Comparison of ENCODE assay signal across 8 cellular contexts in the genomic region with DNA sequence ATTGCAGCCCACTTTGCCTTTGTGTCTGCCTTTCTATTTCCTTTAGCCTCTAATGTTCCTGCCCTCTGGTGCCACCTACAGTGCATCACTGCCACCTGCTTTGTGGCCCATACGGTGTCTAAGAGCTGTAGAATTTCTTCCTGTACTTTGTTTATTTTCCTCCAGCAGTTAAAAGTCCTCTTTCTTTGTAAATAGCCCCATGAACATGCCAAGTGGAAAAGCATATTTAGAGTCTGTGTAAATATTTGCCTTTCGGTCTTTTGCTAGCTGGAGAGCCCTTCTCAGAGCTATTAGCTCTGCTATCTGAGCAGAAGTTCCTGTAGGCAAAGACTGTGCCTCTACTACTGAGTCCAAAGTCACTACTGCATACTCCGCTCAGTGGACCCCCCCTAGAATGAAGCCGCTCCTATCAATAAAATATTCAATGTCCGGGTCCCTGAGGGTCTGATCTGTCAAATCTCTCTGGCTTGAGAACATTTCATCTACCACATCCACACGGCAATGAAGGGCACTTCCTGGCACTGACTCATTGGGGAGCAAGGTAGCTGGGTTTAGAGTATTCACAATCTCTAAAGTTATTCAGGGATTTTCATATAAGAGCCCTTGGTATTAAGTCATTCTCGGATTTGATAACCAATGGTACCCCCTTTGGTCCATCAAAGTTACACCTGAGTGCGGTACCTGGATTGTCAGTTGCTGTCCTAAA. TPM values are rescaled to one million over a fixed set of nuclear protein-coding genes. Genes with fewer than 3 reads are reported as not detected.
DNase-seq lines count a peak whose midpoint lies in the region; ATAC-seq, FAIRE-seq and TF ChIP-seq lines count a peak whose summit lies in the region.

No MANE protein-coding gene starts in this region.

- H3K9ac ChIP-seq in OCI-LY3 (ENCODE audit: low read length) (no peak overlapping the region), adipocyte (ENCODE audit: low read length) (no peak overlapping the region)

- FAIRE-seq in D721Med (lab: Jason Lieb, UNC): no peak

- H3K4me3 ChIP-seq in OCI-LY3 (ENCODE audit: low read length): no peak overlapping the region
- no peak overlapping the region for H3K4me3 ChIP-seq in adipocyte (ENCODE audit: low read length)
- H3K4me3 ChIP-seq in mucosa of descending colon: no peak overlapping the region

- H3K9me3 ChIP-seq in OCI-LY3 (ENCODE audit: insufficient read depth, low read length) (no peaks in the 10 kb centered on the region), adipocyte (ENCODE audit: control insufficient read depth, low read length) (no peaks in the 10 kb centered on the region), mucosa of descending colon (no peaks in the 10 kb centered on the region)

- ATAC-seq in GM19395 (IDR thresholded peaks at IDR 0.05; ENCODE audit: unreplicated experiment) (peak; percentile 93), HG03439 (IDR thresholded peaks at IDR 0.05; ENCODE audit: unreplicated experiment) (peak; percentile 86), mucosa of descending colon (peak; percentile 98)

- peak overlapping the region; percentile 89 for H2AFZ ChIP-seq in OCI-LY3 (ENCODE audit: low read depth, low read length)

- no peak for DNase-seq in D721Med (ENCODE audit: insufficient read length, low spot score)
- DNase-seq in adipocyte (ENCODE audit: low read depth): peak; percentile 58
- peak; percentile 72 to 88 (median 83) for DNase-seq in mucosa of descending colon
- no peak for DNase-seq in NCI-H1694 treated with DMSO at 0.1 percent for 48 hours (lab: John Stamatoyannopoulos, UW)
- no peak for DNase-seq in NCI-H2196 treated with DMSO at 0.1 percent for 48 hours (lab: John Stamatoyannopoulos, UW; ENCODE audit: unreplicated experiment)

- no peak overlapping the region for H3K27ac ChIP-seq in OCI-LY3 (ENCODE audit: low read length)

- no peaks in the 10 kb centered on the region for H3K36me3 ChIP-seq in OCI-LY3 (replicated peaks; ENCODE audit: low read depth, low read length)
- H3K36me3 ChIP-seq in adipocyte (ENCODE audit: control insufficient read depth, insufficient read depth, low read length, severe bottlenecking): no peaks in the 10 kb centered on the region
- no peaks in the 10 kb centered on the region for H3K36me3 ChIP-seq in mucosa of descending colon (ENCODE audit: low read depth)

- intact Hi-C loops in mucosa of descending colon (cut with DNase I, micrococcal nuclease): loop anchor here in 1 of 2 donors (10.0 kb wide), 1 partner anchor 69 kb away; no protein-coding TSS in a partner anchor

- H3K27me3 ChIP-seq in OCI-LY3 (ENCODE audit: low read depth, low read length): no peaks in the 10 kb centered on the region
- no peaks in the 10 kb centered on the region for H3K27me3 ChIP-seq in adipocyte (replicated peaks; ENCODE audit: control insufficient read depth, insufficient read depth, low read length)

- TF ChIP-seq CTCF in D721Med (IDR thresholded peaks at IDR 0.05; ENCODE audit: insufficient read depth, missing control alignments) (peak; percentile 9), OCI-LY3 (IDR thresholded peaks at IDR 0.05; ENCODE audit: low read depth, low read length) (peak; percentile 75), mucosa of descending colon (IDR thresholded peaks at IDR 0.05) (no peak)

- no peaks in the 10 kb centered on the region for H4K20me1 ChIP-seq in OCI-LY3 (ENCODE audit: insufficient read depth, low read length)

- H3K79me2 ChIP-seq in OCI-LY3 (ENCODE audit: low read length): no peaks in the 10 kb centered on the region

- H3K4me1 ChIP-seq in OCI-LY3 (ENCODE audit: low read length): no peaks in the 10 kb centered on the region; the same call in 1 of the 2 replicates
- H3K4me1 ChIP-seq in adipocyte (ENCODE audit: control insufficient read depth, insufficient read depth, low read length): no peaks in the 10 kb centered on the region
- peaks cover 8% of the 10 kb centered on the region for H3K4me1 ChIP-seq in mucosa of descending colon (ENCODE audit: low read depth)

- H3K4me2 ChIP-seq in OCI-LY3 (ENCODE audit: low read length): 0 out of 2 replicates have a peak overlapping the region, but pooled peaks have one; percentile 12

RNA-seq across cellular contexts. Expression of a gene that starts 36.3 kb away (rescaled TPM):
- under 1 TPM in 1 of 3 donors, not detected in 2; 0.26 TPM for total RNA-seq in mucosa of descending colon

Comparison
In these comparisons a context has a peak if more than half of its experiments do, and no peak if none do; other contexts are left out.
1. DNase-seq: peak in adipocyte (single experiment) and mucosa of descending colon (3 of 3); none in D721Med (single experiment), NCI-H1694 treated with DMSO at 0.1 percent for 48 hours (single experiment) and NCI-H2196 treated with DMSO at 0.1 percent for 48 hours (single experiment).
2. Peak in every context shown above with its lines, with median percentiles within 50 percentile points of each other: ATAC-seq.